8 cellular contexts compared by ENCODE assay signal in genomic region chr1:214280386-214281029, GRCh38.
DNase-seq lines count a peak whose midpoint lies in the region; ATAC-seq and TF ChIP-seq lines count a peak whose summit lies in the region.

No MANE protein-coding gene starts in this region.

- H3K27me3 ChIP-seq in HUES6 (ENCODE audit: control insufficient read depth, insufficient read depth, low read length): peaks cover 9% of the 10 kb centered on the region; the same call in 1 of the 2 replicates

- no peaks in the 10 kb centered on the region for H3K9me3 ChIP-seq in HUES6 (ENCODE audit: control insufficient read depth, insufficient read depth, low read depth, low read length)

- H3K36me3 ChIP-seq in HUES6 (ENCODE audit: control insufficient read depth, insufficient read depth, low read length): no peaks in the 10 kb centered on the region

- H3K27ac ChIP-seq in HUES6 (ENCODE audit: low read depth, low read length) (peak overlapping the region; percentile 89), substantia nigra (ENCODE audit: low read depth, low read length, poor library complexity, severe bottlenecking) (peak overlapping the region; percentile 55)

- peaks cover 43% of the 10 kb centered on the region for H3K4me1 ChIP-seq in HUES6 (ENCODE audit: control insufficient read depth, insufficient read depth, low read length)

- DNase-seq in NCI-H526 (lab: John Stamatoyannopoulos, UW) (peak; percentile 37 to 43), NCI-H526 treated with DMSO at 0.1 percent for 48 hours (lab: John Stamatoyannopoulos, UW) (no peak), ecto neural progenitor cell (ENCODE audit: low spot score) (peak; percentile 66), medulla oblongata (ENCODE audit: extremely low spot score) (peak; percentile 27), substantia nigra (lab: John Stamatoyannopoulos, UW) (peak in 13 of 49 donors; percentile 14 to 70 (median 38))

- H3K9ac ChIP-seq in HUES6 (ENCODE audit: low read length): peak overlapping the region; percentile 94

- peak; percentile 13 for ATAC-seq in GM21717 (IDR thresholded peaks at IDR 0.05; ENCODE audit: unreplicated experiment)
- peak; percentile 67 for ATAC-seq in SK-N-SH treated with all-trans-retinoic acid at 6 μM for 48 hours

- H3K4me3 ChIP-seq in HUES6 (ENCODE audit: low read depth, low read length): peak overlapping the region; percentile 94

TF ChIP-seq in SK-N-SH treated with all-trans-retinoic acid at 6 μM for 48 hours, 23 proteins besides CTCF, POLR2A, EP300 and RAD21:
- TF ChIP-seq RARB (CRISPR knock-in tag; IDR thresholded peaks at IDR 0.05): no peak
- no peak for TF ChIP-seq CSDC2 (CRISPR knock-in tag; IDR thresholded peaks at IDR 0.05)
- no peak for TF ChIP-seq PPARA (CRISPR knock-in tag; IDR thresholded peaks at IDR 0.05; ENCODE audit: borderline replicate concordance)
- no peak for TF ChIP-seq TCF4 (CRISPR knock-in tag; IDR thresholded peaks at IDR 0.05; ENCODE audit: borderline replicate concordance)
- no peak for TF ChIP-seq ZNF565 (CRISPR knock-in tag; conservative IDR thresholded peaks at IDR 0.05; ENCODE audit: low read depth)
- no peak for TF ChIP-seq CREB5 (CRISPR knock-in tag; IDR thresholded peaks at IDR 0.05; ENCODE audit: low read depth)
- no peak for TF ChIP-seq TOX (CRISPR knock-in tag; IDR thresholded peaks at IDR 0.05; ENCODE audit: borderline replicate concordance)
- no peak for TF ChIP-seq ARNTL (CRISPR knock-in tag; IDR thresholded peaks at IDR 0.05; ENCODE audit: borderline replicate concordance, low read depth)
- no peak for TF ChIP-seq GLIS3 (CRISPR knock-in tag; IDR thresholded peaks at IDR 0.05)
- no peak for TF ChIP-seq PATZ1 (CRISPR knock-in tag; IDR thresholded peaks at IDR 0.05; ENCODE audit: borderline replicate concordance)
- TF ChIP-seq ZFP30 (CRISPR knock-in tag; IDR thresholded peaks at IDR 0.05): no peak
- no peak for TF ChIP-seq OSR1 (CRISPR knock-in tag; IDR thresholded peaks at IDR 0.05)
- TF ChIP-seq CSRNP3 (CRISPR knock-in tag; IDR thresholded peaks at IDR 0.05): no peak
- no peak for TF ChIP-seq ZNF8 (CRISPR knock-in tag; IDR thresholded peaks at IDR 0.05)
- TF ChIP-seq ZC3H10 (CRISPR knock-in tag; IDR thresholded peaks at IDR 0.05): no peak
- no peak for TF ChIP-seq ESRRG (CRISPR knock-in tag; IDR thresholded peaks at IDR 0.05)
